ENCODE assay signal across 8 cellular contexts in the genomic region with DNA sequence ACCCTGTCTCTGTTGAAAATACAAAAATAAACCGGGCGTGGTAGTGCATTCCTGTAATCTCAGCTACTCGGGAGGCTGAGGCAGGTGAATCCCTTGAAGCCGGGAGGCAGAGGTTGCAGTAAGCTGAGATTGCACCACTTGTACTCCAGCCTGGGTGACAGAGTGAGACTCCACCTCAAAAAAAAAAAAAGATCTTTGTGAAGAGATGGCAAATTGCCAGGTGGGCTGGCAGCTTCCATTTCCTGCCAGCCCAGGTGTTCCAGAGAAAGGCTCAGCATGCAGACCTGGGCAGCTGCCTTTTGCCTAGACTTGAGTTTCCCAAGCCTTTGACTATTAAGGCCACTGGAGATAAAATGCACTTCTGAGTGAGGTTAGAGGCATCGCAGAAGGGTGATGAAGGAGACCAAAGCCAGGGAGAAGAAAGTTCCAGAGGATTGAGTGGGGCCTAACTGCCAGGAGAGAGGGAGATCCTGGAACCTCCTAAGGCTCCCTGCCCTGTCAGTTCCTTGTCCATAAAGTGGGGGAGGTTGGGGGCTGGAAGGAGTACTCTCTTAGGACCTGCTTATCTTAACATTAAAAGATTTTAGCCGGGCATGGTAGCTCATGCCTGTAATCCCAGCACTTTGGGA. TPM values are rescaled to one million over a fixed set of nuclear protein-coding genes. Genes with fewer than 3 reads are reported as not detected.
A peak's percentile ranks its signal among the peaks of the same experiment; 100 is the strongest.
DNase-seq lines count a peak whose midpoint lies in the region; ATAC-seq, FAIRE-seq and TF ChIP-seq lines count a peak whose summit lies in the region.

No MANE protein-coding gene starts in this region.

- WGBS in urinary bladder = 79% methylated on average over 6 of the region's 6 CpGs

- H3K4me3 ChIP-seq in fibroblast of pulmonary artery (replicated peaks; ENCODE audit: low read depth, low read length) (no peak overlapping the region), urinary bladder (ENCODE audit: low read depth, low read length) (no peak overlapping the region)

- DNase-seq in stimulated activated CD4-positive, alpha-beta T cell treated with anti-CD3 and anti-CD28 coated beads, Interleukin-4, amount 100 ng/mL, for 1 hour = peak; percentile 21
- no peak for DNase-seq in stimulated activated CD4-positive, alpha-beta T cell treated with anti-CD3 and anti-CD28 coated beads, Interleukin-1b, Interleukin-23, amount 100 ng/mL, for 48 hours
- DNase-seq in RPMI8226 (peak; percentile 92), fibroblast of pulmonary artery (ENCODE audit: low read depth) (peak; percentile 38), GM19239 (ENCODE audit: insufficient read length, low spot score) (no peak)

- no peaks in the 10 kb centered on the region for H3K4me1 ChIP-seq in urinary bladder (ENCODE audit: insufficient read depth)

- no peaks in the 10 kb centered on the region for H3K36me3 ChIP-seq in urinary bladder (ENCODE audit: insufficient read depth)

- no peak for TF ChIP-seq CTCF in fibroblast of pulmonary artery (IDR thresholded peaks at IDR 0.05; ENCODE audit: low read length, missing control alignments)

- FAIRE-seq in GM19239 (lab: Jason Lieb, UNC) = no peak

- H3K27ac ChIP-seq in urinary bladder (ENCODE audit: low read depth) = peak overlapping the region; percentile 40

- ATAC-seq in GM18907 (IDR thresholded peaks at IDR 0.05; ENCODE audit: unreplicated experiment) (no peak), GM21526 (IDR thresholded peaks at IDR 0.05; ENCODE audit: low FRiP score, unreplicated experiment) (no peak)

RNA-seq across cellular contexts. Expression of a gene that starts 10.0 kb away (rescaled TPM):
- 137 TPM for total RNA-seq in urinary bladder
- 277 TPM for polyA plus RNA-seq in urinary bladder

RNA-seq across cellular contexts. Expression of a gene that starts 47.7 kb away (rescaled TPM):
- 33.5 TPM for total RNA-seq in urinary bladder
- polyA plus RNA-seq in urinary bladder = 29.7 TPM

RNA-seq across cellular contexts. Expression of a gene that starts 47.9 kb away (rescaled TPM):
- 82.4 TPM for total RNA-seq in urinary bladder
- polyA plus RNA-seq in urinary bladder = 157 TPM

Comparison
In these comparisons a context has a peak if more than half of its experiments do, and no peak if none do; other contexts are left out.
1. DNase-seq: peak in stimulated activated CD4-positive, alpha-beta T cell treated with anti-CD3 and anti-CD28 coated beads, Interleukin-4, amount 100 ng/mL, for 1 hour (single experiment), RPMI8226 (single experiment) and fibroblast of pulmonary artery (single experiment); none in stimulated activated CD4-positive, alpha-beta T cell treated with anti-CD3 and anti-CD28 coated beads, Interleukin-1b, Interleukin-23, amount 100 ng/mL, for 48 hours (single experiment) and GM19239 (single experiment).